8 cellular contexts compared by ENCODE assay signal in genomic region chr10:73110345-73110849, GRCh38. TPM values are rescaled to one million over a fixed set of nuclear protein-coding genes. Genes with fewer than 3 reads are reported as not detected.
A peak's percentile ranks its signal among the peaks of the same experiment; 100 is the strongest.
DNase-seq lines count a peak whose midpoint lies in the region; ATAC-seq, FAIRE-seq and TF ChIP-seq lines count a peak whose summit lies in the region.

TSS of gene NUDT13 (plus strand) at chr10:73110455. CDS start at chr10:73114366, 3,911 bp downstream.

- no peak for TF ChIP-seq RAD21 in Ishikawa (IDR thresholded peaks at IDR 0.05; ENCODE audit: low read depth)

- WGBS in iPS DF 6.9 (ENCODE audit: insufficient coverage, insufficient read length): no CpG with 5 or more reads among the region's 5 CpGs

- H3K36me3 ChIP-seq in breast epithelium (no peaks in the 10 kb centered on the region), iPS DF 6.9 (ENCODE audit: control insufficient read depth, insufficient read depth, low read length) (no peaks in the 10 kb centered on the region)

- TF ChIP-seq EP300 in Ishikawa (IDR thresholded peaks at IDR 0.05; ENCODE audit: borderline replicate concordance): no peak

- intact Hi-C loops in breast epithelium (cut with DNase I; ENCODE audit: low total_unique reads): no loop called here

- peak within 1 kb of the TSS; percentile 42 to 84 for H3K27ac ChIP-seq in breast epithelium
- no peak within 1 kb of the TSS for H3K27ac ChIP-seq in iPS DF 6.9 (ENCODE audit: low read length)

- H3K27me3 ChIP-seq in breast epithelium: no peaks in the 10 kb centered on the region
- no peaks in the 10 kb centered on the region for H3K27me3 ChIP-seq in iPS DF 6.9 (ENCODE audit: control insufficient read depth, insufficient read depth, low read length)

- peak within 1 kb of the TSS; percentile 48 to 60 (median 56) for H3K4me3 ChIP-seq in breast epithelium
- peak within 1 kb of the TSS; percentile 69; the same call in 1 of the 2 replicates for H3K4me3 ChIP-seq in iPS DF 6.9 (ENCODE audit: low read length)
- H3K4me3 ChIP-seq in retinal pigment epithelial cell (ENCODE audit: low read length): peak within 1 kb of the TSS; percentile 64

- H3K4me1 ChIP-seq in breast epithelium (no peaks in the 10 kb centered on the region), iPS DF 6.9 (ENCODE audit: control insufficient read depth, insufficient read depth, low read length) (no peaks in the 10 kb centered on the region)

- H3K9me3 ChIP-seq in breast epithelium: no peaks in the 10 kb centered on the region
- H3K9me3 ChIP-seq in iPS DF 6.9 (ENCODE audit: control insufficient read depth, insufficient read depth, low read length): no peaks in the 10 kb centered on the region

- peak; percentile 63 for ATAC-seq in GM19025 (IDR thresholded peaks at IDR 0.05; ENCODE audit: low read depth, unreplicated experiment)

- no peak for TF ChIP-seq CTCF in breast epithelium (IDR thresholded peaks at IDR 0.05)
- TF ChIP-seq CTCF in retinal pigment epithelial cell (conservative IDR thresholded peaks at IDR 0.05; ENCODE audit: low read depth, low read length): no peak

- no peak for TF ChIP-seq POLR2A in breast epithelium (IDR thresholded peaks at IDR 0.05)

- peak; percentile 29 for FAIRE-seq in A204.1 (lab: Jason Lieb, UNC)

- peak; percentile 7 for DNase-seq in T1000 (lab: John Stamatoyannopoulos, UW)
- peak in 1 of 2 donors; percentile 63 for DNase-seq in breast epithelium (ENCODE audit: low spot score in 2 of 2)
- DNase-seq in iPS DF 6.9 (ENCODE audit: low read depth, low spot score): peak; percentile 68
- no peak for DNase-seq in retinal pigment epithelial cell (ENCODE audit: low read depth)
- no peak for DNase-seq in NCI-H2196 (lab: John Stamatoyannopoulos, UW; ENCODE audit: unreplicated experiment)

TF ChIP-seq in Ishikawa, 13 proteins besides CTCF, POLR2A, EP300 and RAD21:
- TF ChIP-seq TEAD4 (IDR thresholded peaks at IDR 0.05) (peak; percentile 30; the same call in 1 of the 2 replicates), MAX (IDR thresholded peaks at IDR 0.05) (0 out of 2 replicates have a peak, but pooled peaks have one; percentile 19), YY1 (IDR thresholded peaks at IDR 0.05; ENCODE audit: low read depth) (peak; percentile 87), CREB1 (IDR thresholded peaks at IDR 0.05; ENCODE audit: low read depth) (no peak), ZBTB7A (IDR thresholded peaks at IDR 0.05; ENCODE audit: low read depth) (no peak), TCF12 (IDR thresholded peaks at IDR 0.05; ENCODE audit: low read depth) (0 out of 2 replicates have a peak, but pooled peaks have one; percentile 41), USF1 (IDR thresholded peaks at IDR 0.05) (no peak), FOXM1 (IDR thresholded peaks at IDR 0.05; ENCODE audit: borderline replicate concordance, low read depth) (no peak), REST (IDR thresholded peaks at IDR 0.05; ENCODE audit: low read depth) (no peak), EGR1 (IDR thresholded peaks at IDR 0.05) (no peak), TAF1 (IDR thresholded peaks at IDR 0.05; ENCODE audit: low read depth) (peak; percentile 52), NFIC (IDR thresholded peaks at IDR 0.05) (no peak), CEBPB (IDR thresholded peaks at IDR 0.05) (no peak)

RNA-seq across cellular contexts. Expression of gene NUDT13, which starts in this region (rescaled TPM):
- 1 to 10 TPM; 1.9 to 4.2 (median 2.6) TPM for total RNA-seq in breast epithelium

Comparison
In these comparisons a context has a peak if more than half of its experiments do, and no peak if none do; other contexts are left out.
1. DNase-seq: peak in T1000 (single experiment) and iPS DF 6.9 (single experiment); none in retinal pigment epithelial cell (single experiment) and NCI-H2196 (single experiment).
2. Peak in every context shown above with its lines, with median percentiles within 50 percentile points of each other: H3K4me3 ChIP-seq.